ENCODE assay signal across 8 cellular contexts in the genomic region with DNA sequence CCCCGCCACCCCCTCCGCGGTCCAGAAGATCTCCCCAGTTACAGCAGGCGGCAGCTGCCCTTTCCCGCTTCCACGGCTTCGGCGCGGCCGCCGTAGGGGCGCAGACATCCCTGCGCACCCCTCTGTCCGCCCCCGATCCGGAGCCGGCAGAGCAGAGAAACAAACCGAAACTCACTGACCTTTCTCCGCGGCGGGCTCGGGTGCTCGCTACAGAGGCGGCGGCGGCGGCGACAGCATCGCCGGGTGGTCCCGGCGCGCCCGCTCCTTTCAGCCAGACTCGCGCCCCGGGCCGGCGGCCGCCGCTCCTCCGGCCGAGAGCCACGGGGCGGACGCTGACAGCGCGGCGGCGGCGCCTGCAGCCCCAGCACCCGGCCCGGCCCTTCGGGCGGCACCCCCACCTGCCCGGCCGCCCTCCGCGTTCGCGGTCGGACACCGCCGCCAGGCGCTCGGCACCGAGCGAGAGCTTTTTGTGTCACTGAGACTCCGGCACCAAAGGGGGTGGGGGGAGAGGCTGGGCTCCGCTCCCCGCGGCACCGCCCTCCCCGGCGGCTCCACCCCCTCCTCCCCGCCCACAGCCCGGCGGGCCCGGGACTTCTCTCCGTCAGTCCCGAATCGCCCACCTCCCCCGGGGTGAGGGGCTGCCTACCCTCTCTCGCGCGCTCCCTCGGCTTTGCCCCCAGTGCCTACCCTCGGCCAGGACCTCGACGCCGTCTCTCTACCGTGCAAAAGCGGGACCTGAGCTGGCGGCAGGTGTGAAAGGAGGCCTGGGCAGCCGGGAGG. TPM values are rescaled to one million over a fixed set of nuclear protein-coding genes. Genes with fewer than 3 reads are reported as not detected.
A peak's percentile ranks its signal among the peaks of the same experiment; 100 is the strongest.
DNase-seq lines count a peak whose midpoint lies in the region; ATAC-seq and TF ChIP-seq lines count a peak whose summit lies in the region.

No MANE protein-coding gene starts in this region.

- no peak overlapping the region for H3K27ac Mint-ChIP-seq in H9

- H4K5ac ChIP-seq in H9 (ENCODE audit: insufficient read length, low read depth, low read length): no peak overlapping the region

- in situ Hi-C loops in brain microvascular endothelial cell (cut with HindIII; ENCODE audit: low pct_ligation_motif_present, low sequenced_read_pairs) (no loop called here), gastrocnemius medialis (cut with MboI; ENCODE audit: low sequenced_read_pairs in 4 of 4) (loop anchor here in 3 of 4 donors (10.0 to 25.0 kb wide), 3 partner anchors 149 to 307 kb away; no protein-coding TSS in a partner anchor)

- no peak overlapping the region for H4K8ac ChIP-seq in H9 (replicated peaks; ENCODE audit: insufficient read length, low read depth, low read length)

- intact Hi-C loops in gastrocnemius medialis (cut with DNase I; ENCODE audit: low total_unique reads): loop anchor here (2.0 to 5.0 kb wide), 3 partner anchors 157 to 311 kb away; no protein-coding TSS in a partner anchor

- H2BK5ac ChIP-seq in H9 (ENCODE audit: insufficient read length, low read length): no peak overlapping the region

- H3K27ac ChIP-seq in H9 (ENCODE audit: insufficient read length, low read depth, low read length) (no peak overlapping the region), brain microvascular endothelial cell (peak overlapping the region; percentile 57), gastrocnemius medialis (peak overlapping the region; percentile 66 to 84 (median 75))

- H3K9ac ChIP-seq in H9 (ENCODE audit: extremely low read depth, insufficient read length, low read length): no peak overlapping the region

- no peak overlapping the region for H2BK12ac ChIP-seq in H9 (ENCODE audit: insufficient read length, low read depth, low read length)

- H3K18ac ChIP-seq in H9 (ENCODE audit: insufficient read length, low read depth, low read length): no peak overlapping the region

- H3K4me3 ChIP-seq in MG63 (peak overlapping the region; percentile 59), brain microvascular endothelial cell (ENCODE audit: low read depth, low read length) (peak overlapping the region; percentile 90), iPS-18c (ENCODE audit: insufficient read depth, low read depth, low read length) (peak overlapping the region; percentile 74), gastrocnemius medialis (peak overlapping the region; percentile 65 to 85 (median 78))

- H3K27me3 Mint-ChIP-seq in H9 (ENCODE audit: low read depth): peaks cover 64% of the 10 kb centered on the region

- H3K23me2 ChIP-seq in H9 (ENCODE audit: insufficient read length, low read depth, low read length, poor library complexity, severe bottlenecking): peaks cover 12% of the 10 kb centered on the region

- ATAC-seq in gastrocnemius medialis: peak; percentile 79 to 84

- peak; percentile 47 to 65 for TF ChIP-seq POLR2A in gastrocnemius medialis (IDR thresholded peaks at IDR 0.05)

- no peak overlapping the region for H3T11ph ChIP-seq in H9 (ENCODE audit: low read length)

- H3K9me3 Mint-ChIP-seq in H9: peaks cover 0 to 3% of the 10 kb centered on the region in 2 experiments; a peak in 3 of 5 replicates

- no peak overlapping the region for H4K91ac ChIP-seq in H9 (ENCODE audit: insufficient read length, low read depth, low read length)

- DNase-seq in GM04504 (ENCODE audit: low read depth): peak; percentile 47
- peak; percentile 82 for DNase-seq in H9
- peak; percentile 61 for DNase-seq in MG63
- DNase-seq in T-helper 22 cell (ENCODE audit: low read depth): peak; percentile 51
- DNase-seq in brain microvascular endothelial cell: peak; percentile 47
- DNase-seq in gastrocnemius medialis: peak; percentile 44 to 61
- no peak for DNase-seq in NK-92 treated with Interleukin-12 subunit alpha and Interleukin-12 subunit beta, amount 100 ng/mL, for 24 hours (lab: John Stamatoyannopoulos, UW)

- no peak overlapping the region for H2AFZ ChIP-seq in H9 (ENCODE audit: low read length)

- no peaks in the 10 kb centered on the region for H3K79me2 ChIP-seq in H9 (ENCODE audit: insufficient read depth, low read length)

- peak overlapping the region; percentile 80 to 88 for H3K4me3 Mint-ChIP-seq in H9

- H3K4me2 ChIP-seq in H9 (ENCODE audit: insufficient read depth, insufficient read length, low read length): peak overlapping the region; percentile 81

- H2BK15ac ChIP-seq in H9 (ENCODE audit: low read depth, low read length): no peak overlapping the region

- H2BK20ac ChIP-seq in H9 (ENCODE audit: low read depth, low read length, poor library complexity, severe bottlenecking): no peak overlapping the region

- H3K36me3 ChIP-seq in MG63 (no peaks in the 10 kb centered on the region), brain microvascular endothelial cell (replicated peaks) (peaks cover 5% of the 10 kb centered on the region), gastrocnemius medialis (no peaks in the 10 kb centered on the region)

- WGBS in H9 (ENCODE audit: extremely low coverage, insufficient read length, low lambda C conversion rate): no CpG with 5 or more reads among the region's 95 CpGs

- H3K4me1 Mint-ChIP-seq in H9: peaks cover 24 to 27% of the 10 kb centered on the region in 2 experiments

- no peaks in the 10 kb centered on the region for H3K9me3 ChIP-seq in H9 (ENCODE audit: control insufficient read depth, low read depth, low read length)
- no peaks in the 10 kb centered on the region for H3K9me3 ChIP-seq in MG63
- H3K9me3 ChIP-seq in iPS-18c (ENCODE audit: control insufficient read depth, insufficient read depth, low read length): no peaks in the 10 kb centered on the region
- no peaks in the 10 kb centered on the region for H3K9me3 ChIP-seq in gastrocnemius medialis

- no peaks in the 10 kb centered on the region for H3K79me1 ChIP-seq in H9 (ENCODE audit: insufficient read depth, low read depth, low read length, poor library complexity, severe bottlenecking)

- peaks cover 0 to 10% (median 2%) of the 10 kb centered on the region in 3 experiments; a peak in 4 of 7 replicates for H3K36me3 Mint-ChIP-seq in H9 (ENCODE audit: insufficient read depth in 1 of 3, low read depth in 3 of 3)

- H2AK5ac ChIP-seq in H9 (ENCODE audit: insufficient read length, low read length): no peak overlapping the region

- peaks cover 18% of the 10 kb centered on the region; the same call in 1 of the 2 replicates for H3K27me3 ChIP-seq in H9 (ENCODE audit: insufficient read depth, low read length)
- no peaks in the 10 kb centered on the region for H3K27me3 ChIP-seq in MG63
- no peaks in the 10 kb centered on the region for H3K27me3 ChIP-seq in brain microvascular endothelial cell (replicated peaks)
- peaks cover 0 to 4% (median 0%) of the 10 kb centered on the region in 3 donors for H3K27me3 ChIP-seq in gastrocnemius medialis

- H2BK120ac ChIP-seq in H9 (ENCODE audit: low read depth, low read length, poor library complexity, severe bottlenecking): no peak overlapping the region

- no peak; the same call in 2 of the 3 replicates for TF ChIP-seq CTCF in H9 (conservative IDR thresholded peaks at IDR 0.05)
- peak; percentile 30 for TF ChIP-seq CTCF in brain microvascular endothelial cell (IDR thresholded peaks at IDR 0.05; ENCODE audit: low read depth, low read length, missing control alignments)
- peak in 4 of 5 experiments; percentile 14 to 49 (median 29) for TF ChIP-seq CTCF in gastrocnemius medialis (IDR thresholded peaks at IDR 0.05 in 4 of 5, conservative IDR thresholded peaks at IDR 0.05 in 1 of 5)

- H3K23ac ChIP-seq in H9 (ENCODE audit: insufficient read length, low read depth, low read length): no peak overlapping the region

- no peak overlapping the region for H3K56ac ChIP-seq in H9 (ENCODE audit: insufficient read length, low read depth, low read length)

- no peaks in the 10 kb centered on the region for H4K20me1 ChIP-seq in H9 (ENCODE audit: control insufficient read depth, insufficient read depth, insufficient read length)

- H3K4me1 ChIP-seq in H9 (ENCODE audit: insufficient read depth, low read length) (peaks cover 3% of the 10 kb centered on the region; the same call in 1 of the 2 replicates), gastrocnemius medialis (peaks cover 7% of the 10 kb centered on the region in 2 donors)

- no peak overlapping the region for H3K14ac ChIP-seq in H9 (ENCODE audit: insufficient read depth, low read length)

- no peak overlapping the region for H3K4ac ChIP-seq in H9 (ENCODE audit: low read depth, low read length)

RNA-seq across cellular contexts. Expression of a gene that starts 1.4 kb away (rescaled TPM):
- total RNA-seq in H9 (2021) (2.3 and 2.6 TPM in 2 replicates), gastrocnemius medialis (1 to 10 TPM; 1.7 to 6.8 (median 4.4) TPM)
- total RNA-seq in MG63 (2014; rRNA removed; shearing (Covaris generic); ENCODE audit: low replicate concordance): 0.99 and 1.1 TPM in 2 replicates
